ENCODE assay signal across 9 cellular contexts in the genomic region with DNA sequence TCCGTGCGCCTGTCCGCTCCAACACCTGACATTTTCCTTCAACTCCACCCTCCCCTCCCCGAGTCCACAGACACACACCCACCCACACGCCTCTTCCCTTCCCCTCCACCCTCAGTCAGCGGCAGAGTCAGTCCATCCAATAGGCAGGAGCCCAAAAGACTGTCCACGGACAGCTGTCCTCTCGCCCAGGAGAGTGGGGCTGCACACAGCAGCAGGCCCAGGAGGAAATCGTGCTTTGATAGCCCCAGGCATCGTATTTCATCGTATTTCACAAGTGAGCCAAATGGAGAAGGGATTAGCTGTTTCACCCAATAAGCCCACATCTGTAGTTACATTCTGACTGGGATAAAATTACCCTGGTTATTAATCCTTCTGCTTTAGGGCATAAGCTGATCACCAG.
DNase-seq lines count a peak whose midpoint lies in the region; ATAC-seq and TF ChIP-seq lines count a peak whose summit lies in the region.
"Had no signal": no experiment of that assay in that cellular context is flagged by ENCODE, and none has a peak within 500 bp of the region (broad histone marks: within the 10 kb centered on the region; RNA-seq: fewer than 3 reads in every experiment).

No MANE protein-coding gene starts in this region.

- DNase-seq in BE2C = peak; percentile 54
- peak in 1 of 4 donors; percentile 7 for DNase-seq in body of pancreas
- DNase-seq in NAMALWA (ENCODE audit: low spot score) = no peak
- no peak for DNase-seq in HT-29 (ENCODE audit: low spot score)
- DNase-seq in COR-L47 (lab: John Stamatoyannopoulos, UW) = no peak
- no peak for DNase-seq in omental fat pad (ENCODE audit: low spot score)

- TF ChIP-seq CTCF in BE2C (IDR thresholded peaks at IDR 0.05; ENCODE audit: low read depth, low read length) (no peak), body of pancreas (IDR thresholded peaks at IDR 0.05) (no peak), omental fat pad (IDR thresholded peaks at IDR 0.05) (no peak)

- no peak for TF ChIP-seq POLR2A in body of pancreas (IDR thresholded peaks at IDR 0.05)

- ATAC-seq in body of pancreas (no peak), omental fat pad (ENCODE audit: low FRiP score) (no peak)

- H3K4me3 ChIP-seq in BE2C (ENCODE audit: low read depth, low read length) (peak overlapping the region; percentile 32), body of pancreas (no peak overlapping the region), mucosa of stomach (ENCODE audit: low read length) (peak overlapping the region; percentile 9)

- peak overlapping the region; percentile 30 for H3K9ac ChIP-seq in mucosa of stomach (ENCODE audit: low read length)

- peaks cover 15% of the 10 kb centered on the region for H3K4me1 ChIP-seq in BE2C
- H3K4me1 ChIP-seq in body of pancreas = peaks cover 17% of the 10 kb centered on the region
- H3K4me1 ChIP-seq in mucosa of stomach (ENCODE audit: control insufficient read depth, insufficient read depth, low read length) = peaks cover 17% of the 10 kb centered on the region
- H3K4me1 ChIP-seq: foreskin keratinocyte had no signal

- H3K27ac ChIP-seq in KOPT-K1 (ENCODE audit: low read depth, low read length, poor library complexity, severe bottlenecking) (peak overlapping the region; percentile 56), body of pancreas (peak overlapping the region in 3 of 4 donors; percentile 3 to 78 (median 72))
- H3K27ac ChIP-seq: foreskin keratinocyte had no signal

- 83 to 91% methylated on average over 11 of the region's 11 CpGs for WGBS in body of pancreas, 2 donors

- intact Hi-C loops in body of pancreas (cut with DNase I) = no loop called here

- no peaks in the 10 kb centered on the region for H3K27me3 ChIP-seq in BE2C
- no peaks in the 10 kb centered on the region for H3K27me3 ChIP-seq in body of pancreas
- no peaks in the 10 kb centered on the region for H3K27me3 ChIP-seq in mucosa of stomach (ENCODE audit: control insufficient read depth, insufficient read depth, low read length)
- H3K27me3 ChIP-seq: foreskin keratinocyte had no signal

- H3K36me3 ChIP-seq in BE2C (no peaks in the 10 kb centered on the region), KOPT-K1 (ENCODE audit: insufficient read depth, low read length) (no peaks in the 10 kb centered on the region), body of pancreas (replicated peaks in 1 of 2; ENCODE audit: insufficient read depth in 1 of 2, low read depth in 2 of 2) (no peaks in the 10 kb centered on the region), mucosa of stomach (ENCODE audit: control insufficient read depth, insufficient read depth, low read length) (no peaks in the 10 kb centered on the region)

- H3K9me3 ChIP-seq in BE2C = no peaks in the 10 kb centered on the region
- H3K9me3 ChIP-seq in KOPT-K1 (ENCODE audit: insufficient read depth, low read length, poor library complexity, severe bottlenecking) = no peaks in the 10 kb centered on the region
- H3K9me3 ChIP-seq in body of pancreas = no peaks in the 10 kb centered on the region
- no peaks in the 10 kb centered on the region for H3K9me3 ChIP-seq in mucosa of stomach (ENCODE audit: control insufficient read depth, low read length)

Comparison
In these comparisons a context has a peak if more than half of its experiments do, and no peak if none do; other contexts are left out.
1. H3K4me3 ChIP-seq: peak in BE2C (single experiment) and mucosa of stomach (single experiment); none in body of pancreas (0 of 2).